ENCODE assay signal across 8 cellular contexts in genomic region chr16:58629681-58630640, GRCh38.
DNase-seq lines count a peak whose midpoint lies in the region; ATAC-seq, FAIRE-seq and TF ChIP-seq lines count a peak whose summit lies in the region.

CNOT1 (minus strand) TSS chr16:58629826; CDS start chr16:58599337, 30,489 bp downstream.

- TF ChIP-seq CTCF in AG09319 (IDR thresholded peaks at IDR 0.05; ENCODE audit: low read depth, low read length) = no peak

- peak; percentile 99 for DNase-seq in AG09319 (ENCODE audit: extremely low read depth, low read depth)
- peak; percentile 96 for DNase-seq in NCI-H446 treated with DMSO at 0.1 percent for 48 hours (lab: John Stamatoyannopoulos, UW)
- DNase-seq in cerebellar cortex (ENCODE audit: low spot score) = peak; percentile 99
- DNase-seq in stimulated activated CD4-positive, alpha-beta T cell treated with anti-CD3 and anti-CD28 coated beads, Interleukin-12 subunit alpha, Interleukin-12 subunit beta, amount 100 ng/mL, for 4 hours = peak; percentile 94

- peak; percentile 89 for FAIRE-seq in islet of Langerhans (lab: Jason Lieb, UNC)

- ATAC-seq in GM19035 (IDR thresholded peaks at IDR 0.05; ENCODE audit: unreplicated experiment) = peak; percentile 84
- peak; percentile 84 for ATAC-seq in HG03354 (IDR thresholded peaks at IDR 0.05; ENCODE audit: poor library complexity, severe bottlenecking, unreplicated experiment)
- peak; percentile 87 to 91 for ATAC-seq in activated CD4-positive, CD25-positive, alpha-beta regulatory T cell treated with anti-CD3 and anti-CD28 coated beads, Interleukin-2, amount 50 U/mL, for 24 hours

Comparison
In these comparisons a context has a peak if more than half of its experiments do, and no peak if none do; other contexts are left out.
1. Peak in every context shown above with its lines: DNase-seq and ATAC-seq.